ENCODE assay signal across 18 cellular contexts in genomic region chr15:79721256-79721655, GRCh38.
"Had no signal": no experiment of that assay in that cellular context is flagged by ENCODE, and none has a peak within 500 bp of the region (broad histone marks: within the 10 kb centered on the region; RNA-seq: fewer than 3 reads in every experiment).

No MANE protein-coding gene starts in this region.

- DNase-seq: colonic mucosa; dermis blood vessel endothelial cell; esophagus squamous epithelium; heart left ventricle; hippocampal formation; kidney glomerular epithelial cell; mesendoderm; naive thymus-derived CD4-positive, alpha-beta T cell; nephron progenitor cell; stimulated activated CD4-positive, alpha-beta T cell treated with anti-CD3 and anti-CD28 coated beads, Interleukin-2, amount 100 ng/mL, for 24 hours; stimulated activated CD4-positive, alpha-beta T cell treated with anti-CD3 and anti-CD28 coated beads, Interleukin-4, amount 100 ng/mL, for 4 hours; stimulated activated naive B cell treated with anti-CD40 and anti-IgM and Interleukin-4, amounts not matched to agents 10 μg/mL and 1 μg/mL and 100 μg/mL, for 72 hours; stimulated activated naive CD8-positive, alpha-beta T cell treated with anti-CD3 and anti-CD28 coated beads, Interleukin-15, amount 100 ng/mL, for 72 hours; substantia nigra; transverse colon had no signal

- H3K27me3 ChIP-seq: colonic mucosa, heart left ventricle, transverse colon had no signal

- H3K36me3 Mint-ChIP-seq: naive thymus-derived CD4-positive, alpha-beta T cell; stimulated activated naive B cell treated with anti-CD40 and anti-IgM and Interleukin-4, amounts not matched to agents 10 μg/mL and 1 μg/mL and 100 μg/mL, for 72 hours had no signal

- H3K9me3 ChIP-seq: colonic mucosa, esophagus squamous epithelium, heart left ventricle, thoracic aorta, transverse colon had no signal

- H3K4me1 Mint-ChIP-seq: naive thymus-derived CD4-positive, alpha-beta T cell; nephron progenitor cell; stimulated activated naive B cell treated with anti-CD40 and anti-IgM and Interleukin-4, amounts not matched to agents 10 μg/mL and 1 μg/mL and 100 μg/mL, for 72 hours; stimulated activated naive CD8-positive, alpha-beta T cell treated with anti-CD3 and anti-CD28 coated beads, Interleukin-15, amount 100 ng/mL, for 72 hours had no signal

- H3K9me3 Mint-ChIP-seq: stimulated activated naive CD8-positive, alpha-beta T cell treated with anti-CD3 and anti-CD28 coated beads, Interleukin-15, amount 100 ng/mL, for 72 hours had no signal

- H3K4me3 ChIP-seq: colonic mucosa, esophagus squamous epithelium, heart left ventricle, skin epidermis, thoracic aorta, transverse colon had no signal

- H3K27ac Mint-ChIP-seq: naive thymus-derived CD4-positive, alpha-beta T cell; nephron progenitor cell; stimulated activated naive B cell treated with anti-CD40 and anti-IgM and Interleukin-4, amounts not matched to agents 10 μg/mL and 1 μg/mL and 100 μg/mL, for 72 hours; stimulated activated naive CD8-positive, alpha-beta T cell treated with anti-CD3 and anti-CD28 coated beads, Interleukin-15, amount 100 ng/mL, for 72 hours had no signal

- H3K36me3 ChIP-seq: colonic mucosa, esophagus squamous epithelium, heart left ventricle, thoracic aorta, transverse colon had no signal

- H3K4me1 ChIP-seq: colonic mucosa, esophagus squamous epithelium, heart left ventricle, transverse colon had no signal

- H3K4me3 Mint-ChIP-seq: naive thymus-derived CD4-positive, alpha-beta T cell; nephron progenitor cell; stimulated activated naive B cell treated with anti-CD40 and anti-IgM and Interleukin-4, amounts not matched to agents 10 μg/mL and 1 μg/mL and 100 μg/mL, for 72 hours; stimulated activated naive CD8-positive, alpha-beta T cell treated with anti-CD3 and anti-CD28 coated beads, Interleukin-15, amount 100 ng/mL, for 72 hours had no signal

- ATAC-seq: heart left ventricle; naive thymus-derived CD4-positive, alpha-beta T cell; sciatic nerve; stimulated activated naive B cell treated with anti-CD40 and anti-IgM and Interleukin-4, amounts not matched to agents 10 μg/mL and 1 μg/mL and 100 μg/mL, for 72 hours; stimulated activated naive CD8-positive, alpha-beta T cell treated with anti-CD3 and anti-CD28 coated beads, Interleukin-15, amount 100 ng/mL, for 72 hours had no signal

- H3K27ac ChIP-seq: colonic mucosa, esophagus squamous epithelium, heart left ventricle, skin epidermis, thoracic aorta, transverse colon had no signal
